Comparison of ENCODE assay signal across 18 cellular contexts in the genomic region with DNA sequence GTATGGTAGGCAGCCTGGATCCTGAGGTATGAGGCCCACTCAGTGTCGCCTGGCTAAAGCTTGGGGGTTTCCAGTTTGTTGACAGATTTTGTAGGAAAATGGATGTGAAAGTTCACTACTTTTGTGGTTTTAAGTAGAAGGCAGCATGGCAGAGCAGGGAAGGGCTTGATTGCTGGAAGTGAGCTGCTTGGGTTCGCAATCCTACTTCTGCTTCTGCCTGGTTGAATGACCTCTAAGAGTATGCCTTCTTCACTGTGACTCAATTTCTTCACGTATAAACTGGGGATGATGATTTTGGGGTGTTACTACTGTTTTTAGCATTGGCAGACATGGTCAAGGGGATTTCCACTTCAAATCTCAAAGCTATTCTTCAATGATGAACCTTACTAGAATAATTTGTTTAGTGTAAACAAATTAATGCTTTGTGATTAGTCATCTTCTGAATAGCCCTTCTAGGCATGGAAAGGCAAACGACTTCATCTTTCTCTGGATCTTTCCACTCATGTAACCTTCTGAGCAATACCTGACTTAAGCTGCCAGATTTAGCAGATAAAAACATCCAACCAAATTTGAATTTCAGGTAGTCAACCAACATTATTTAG. TPM values are rescaled to one million over a fixed set of nuclear protein-coding genes. Genes with fewer than 3 reads are reported as not detected.
A peak's percentile ranks its signal among the peaks of the same experiment; 100 is the strongest.
DNase-seq lines count a peak whose midpoint lies in the region; ATAC-seq and TF ChIP-seq lines count a peak whose summit lies in the region.
"Had no signal": no experiment of that assay in that cellular context is flagged by ENCODE, and none has a peak within 500 bp of the region (broad histone marks: within the 10 kb centered on the region; RNA-seq: fewer than 3 reads in every experiment).

No MANE protein-coding gene starts in this region.

- H3K4me1 Mint-ChIP-seq in natural killer cell: peaks cover 9 to 22% of the 10 kb centered on the region in 2 donors
- H3K4me1 Mint-ChIP-seq in mesothelial cell of epicardium: peaks cover 9% of the 10 kb centered on the region

- intact Hi-C loops in natural killer cell (cut with micrococcal nuclease): no loop called here

- H3K27me3 Mint-ChIP-seq in natural killer cell (ENCODE audit: low read depth in 2 of 2) (peaks cover 22 to 25% of the 10 kb centered on the region in 2 donors), mesothelial cell of epicardium (ENCODE audit: low read depth) (peaks cover 13% of the 10 kb centered on the region)

- H3K36me3 Mint-ChIP-seq in natural killer cell (no peaks in the 10 kb centered on the region), mesothelial cell of epicardium (no peaks in the 10 kb centered on the region)

- H3K27ac Mint-ChIP-seq in natural killer cell: no peak overlapping the region
- no peak overlapping the region for H3K27ac Mint-ChIP-seq in mesothelial cell of epicardium
- H3K27ac Mint-ChIP-seq: T-helper 2 cell treated with Interferon-gamma antibody and Interleukin-4, amounts not matched to agents 5 μg/mL and 100 μg/mL, for 36 hours had no signal

- TF ChIP-seq CTCF in GM12865 (IDR thresholded peaks at IDR 0.05; ENCODE audit: insufficient read depth, low read depth, low read length, missing control alignments) (no peak), natural killer cell (IDR thresholded peaks at IDR 0.05) (no peak), mesothelial cell of epicardium (IDR thresholded peaks at IDR 0.05; ENCODE audit: unreplicated experiment) (no peak)

- H3K9me3 Mint-ChIP-seq in natural killer cell (no peaks in the 10 kb centered on the region), mesothelial cell of epicardium (no peaks in the 10 kb centered on the region)
- H3K9me3 Mint-ChIP-seq: IgD-negative memory B cell; T-helper 2 cell treated with Interferon-gamma antibody and Interleukin-4, amounts not matched to agents 5 μg/mL and 100 μg/mL, for 36 hours had no signal

- no peak overlapping the region for H3K4me3 ChIP-seq in GM12865 (ENCODE audit: low read depth, low read length)

- DNase-seq in GM12865 (ENCODE audit: low read depth) (peak; percentile 52), HCEC 1CT (peak; percentile 28), SIG-M5 (lab: John Stamatoyannopoulos, UW) (peak; percentile 38), natural killer cell (no peak), mesothelial cell of epicardium (ENCODE audit: low spot score in 2 of 2, unreplicated experiment in 2 of 2) (no peak), DMS153 (lab: John Stamatoyannopoulos, UW) (no peak), amygdala (lab: John Stamatoyannopoulos, UW) (no peak)
- DNase-seq: aorta; effector memory CD4-positive, alpha-beta T cell; left colon; NCI-H2081; PC-3; stimulated activated CD4-positive, alpha-beta T cell treated with anti-CD3 and anti-CD28 coated beads, Interleukin-15, amount 100 ng/mL, for 24 hours had no signal

- H3K4me3 Mint-ChIP-seq in natural killer cell: no peak overlapping the region
- H3K4me3 Mint-ChIP-seq in mesothelial cell of epicardium: no peak overlapping the region
- H3K4me3 Mint-ChIP-seq: T-helper 2 cell treated with Interferon-gamma antibody and Interleukin-4, amounts not matched to agents 5 μg/mL and 100 μg/mL, for 36 hours had no signal

- ATAC-seq in natural killer cell: peak in 2 of 3 donors; percentile 22 to 58
- no peak for ATAC-seq in HG03045 (IDR thresholded peaks at IDR 0.05; ENCODE audit: unreplicated experiment)
- ATAC-seq: left colon, PC-3 had no signal

RNA-seq across cellular contexts. Expression of gene BMP10, which starts 13.2 kb away (rescaled TPM):
- not detected for total RNA-seq in natural killer cell
- 0.13 TPM in 1 of 3 replicates, not detected in the others for total RNA-seq in mesothelial cell of epicardium
- total RNA-seq: activated CD8-positive, alpha-beta memory T cell treated with anti-CD3 and anti-CD28 coated beads for 36 hours; aorta; left colon; omental fat pad; PC-3 had no signal

Comparison
In these comparisons a context has a peak if more than half of its experiments do, and no peak if none do; other contexts are left out.
1. DNase-seq: peak in GM12865 (single experiment), HCEC 1CT (single experiment) and SIG-M5 (single experiment); none in natural killer cell (single experiment), mesothelial cell of epicardium (0 of 2), DMS153 (single experiment) and amygdala (0 of 56).